Comparison of ENCODE assay signal across 23 cellular contexts in the genomic region with DNA sequence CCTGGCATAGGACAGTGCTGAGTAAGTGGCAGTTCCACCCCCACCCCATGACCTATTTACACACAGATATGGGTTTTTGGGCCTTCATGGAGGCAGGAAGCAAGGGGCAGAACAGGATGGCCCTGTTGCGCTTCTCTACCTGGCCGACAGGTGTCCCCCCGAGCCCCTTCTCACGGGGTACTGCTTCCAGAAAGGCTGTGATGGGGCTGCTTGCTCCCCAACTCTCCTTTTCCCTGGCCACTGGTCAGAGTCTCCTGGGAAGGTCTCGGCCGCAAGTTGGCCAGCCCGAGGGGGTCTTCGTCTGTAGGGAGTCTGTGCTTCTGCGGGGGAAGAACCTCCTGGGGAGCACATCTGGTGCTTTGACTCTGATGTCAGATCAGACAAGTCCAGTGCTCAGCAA.
DNase-seq lines count a peak whose midpoint lies in the region; ATAC-seq, FAIRE-seq and TF ChIP-seq lines count a peak whose summit lies in the region.
"Had no signal": no experiment of that assay in that cellular context is flagged by ENCODE, and none has a peak within 500 bp of the region (broad histone marks: within the 10 kb centered on the region; RNA-seq: fewer than 3 reads in every experiment).

No MANE protein-coding gene starts in this region.

- H3K4me1 ChIP-seq in GM12878 (ENCODE audit: control insufficient read depth, insufficient read depth, low read length) = peaks cover 10% of the 10 kb centered on the region
- no peaks in the 10 kb centered on the region for H3K4me1 ChIP-seq in CD4-positive, alpha-beta memory T cell (ENCODE audit: insufficient read depth, low read length)
- H3K4me1 ChIP-seq: upper lobe of right lung had no signal

- BruUV-seq in GM12878 (replicated peaks; lab: Mats Ljungman, UMichigan) = no TSS peak

- peak; percentile 16 to 46 (median 29); a peak in 5 of 6 replicates for TF ChIP-seq CTCF in GM12878 (IDR thresholded peaks at IDR 0.05 in 2 of 3, conservative IDR thresholded peaks at IDR 0.05 in 1 of 3; ENCODE audit: control insufficient read depth in 2 of 3, extremely low read depth in 1 of 3, insufficient read depth in 1 of 3, low read depth in 3 of 3, low read length in 3 of 3)

- WGBS in GM12878 (ENCODE audit: insufficient coverage, insufficient replicate concordance, low lambda C conversion rate, missing lambda C conversion rate) = 71% methylated on average over 9 of the region's 9 CpGs

- H3K27ac Mint-ChIP-seq in naive B cell = peak overlapping the region in 5 of 6 donors; percentile 22 to 91 (median 82)
- H3K27ac Mint-ChIP-seq in CD4-positive, alpha-beta memory T cell = no peak overlapping the region
- no peak overlapping the region for H3K27ac Mint-ChIP-seq in stimulated activated naive B cell treated with anti-CD40 and anti-IgM and Interleukin-4, amounts not matched to agents 10 μg/mL and 1 μg/mL and 100 μg/mL, for 72 hours
- H3K27ac Mint-ChIP-seq: activated CD4-positive, alpha-beta T cell treated with anti-CD3 and anti-CD28 coated beads, Interleukin-2, amount 10 ng/mL, durations not matched to agents 24 days and 14 days; nephron progenitor cell had no signal

- H3K27me3 ChIP-seq in GM12878 (replicated peaks in 1 of 2; ENCODE audit: control insufficient read depth in 2 of 2, insufficient read depth in 2 of 2, low read length in 1 of 2) = no peaks in the 10 kb centered on the region; a peak in 1 of 4 replicates
- no peaks in the 10 kb centered on the region for H3K27me3 ChIP-seq in CD4-positive, alpha-beta memory T cell (ENCODE audit: insufficient read depth, low read length)
- H3K27me3 ChIP-seq: upper lobe of right lung had no signal

- H3K27ac ChIP-seq in GM12878 (ENCODE audit: control insufficient read depth, insufficient read depth) = no peak overlapping the region
- no peak overlapping the region for H3K27ac ChIP-seq in CD4-positive, alpha-beta memory T cell (ENCODE audit: low read depth, low read length)
- H3K27ac ChIP-seq: upper lobe of right lung had no signal

- RAD21 ChIA-PET in GM12878 (lab: Charles Lee; ENCODE audit: unreplicated experiment) = no interaction called here

- H3K4me1 Mint-ChIP-seq in naive B cell = peaks cover 63 to 75% (median 72%) of the 10 kb centered on the region in 3 donors
- H3K4me1 Mint-ChIP-seq in CD4-positive, alpha-beta memory T cell = no peaks in the 10 kb centered on the region
- peaks cover 52 to 62% of the 10 kb centered on the region in 2 donors for H3K4me1 Mint-ChIP-seq in stimulated activated naive B cell treated with anti-CD40 and anti-IgM and Interleukin-4, amounts not matched to agents 10 μg/mL and 1 μg/mL and 100 μg/mL, for 72 hours
- H3K4me1 Mint-ChIP-seq: activated CD4-positive, alpha-beta T cell treated with anti-CD3 and anti-CD28 coated beads, Interleukin-2, amount 10 ng/mL, durations not matched to agents 24 days and 14 days had no signal

- peak overlapping the region in 2 of 8 donors; percentile 35 to 66 for H3K4me3 Mint-ChIP-seq in naive B cell
- no peak overlapping the region for H3K4me3 Mint-ChIP-seq in CD4-positive, alpha-beta memory T cell
- no peak overlapping the region for H3K4me3 Mint-ChIP-seq in stimulated activated naive B cell treated with anti-CD40 and anti-IgM and Interleukin-4, amounts not matched to agents 10 μg/mL and 1 μg/mL and 100 μg/mL, for 72 hours
- H3K4me3 Mint-ChIP-seq: activated CD4-positive, alpha-beta T cell treated with anti-CD3 and anti-CD28 coated beads, Interleukin-2, amount 10 ng/mL, durations not matched to agents 24 days and 14 days; nephron progenitor cell had no signal

- no peak for FAIRE-seq in GM12878 (lab: Jason Lieb, UNC)
- FAIRE-seq: HTR-8/SVneo, kidney, RCC 7860 had no signal

- no peaks in the 10 kb centered on the region for H3K9me3 ChIP-seq in GM12878 (replicated peaks; ENCODE audit: control insufficient read depth, insufficient read depth, low read length)
- no peaks in the 10 kb centered on the region for H3K9me3 ChIP-seq in CD4-positive, alpha-beta memory T cell (ENCODE audit: control insufficient read depth in 1 of 2, low read length in 2 of 2)
- H3K9me3 ChIP-seq: upper lobe of right lung had no signal

- no peak overlapping the region for H3K9ac ChIP-seq in GM12878 (ENCODE audit: control insufficient read depth, insufficient read depth, low read length)

- intact Hi-C loops in GM12878 (cut with micrococcal nuclease; ENCODE audit: unreplicated experiment) = no loop called here
- intact Hi-C loops in CD4-positive, alpha-beta memory T cell (cut with micrococcal nuclease) = no loop called here

- SMC1A ChIA-PET in GM12878 (lab: Charles Lee; ENCODE audit: uncharacterized antibody, unreplicated experiment) = no interaction called here

- H3K4me2 ChIP-seq in GM12878 (ENCODE audit: control insufficient read depth, insufficient read depth) = no peak overlapping the region

- CTCF ChIA-PET in GM12878 (lab: Yijun Ruan, JAX) = no interaction called here
- CTCF ChIA-PET in CD4-positive, alpha-beta memory T cell (lab: Charles Lee; ENCODE audit: partially characterized antibody) = no interaction called here

- H2AFZ ChIP-seq in GM12878 (ENCODE audit: control insufficient read depth, low read depth, low read length) = no peak overlapping the region

- POLR2A ChIA-PET in GM12878 (lab: Charles Lee) = no interaction called here
- POLR2A ChIA-PET in CD4-positive, alpha-beta memory T cell (lab: Charles Lee; ENCODE audit: partially characterized antibody) = no interaction called here

- TF ChIP-seq EP300 in GM12878 (IDR thresholded peaks at IDR 0.05; ENCODE audit: borderline replicate concordance in 1 of 2, control insufficient read depth in 1 of 2, low read depth in 2 of 2, low read length in 2 of 2) = no peak

- peak; percentile 56 for DNase-seq in DMS53 (lab: John Stamatoyannopoulos, UW)
- DNase-seq in HT-29 (ENCODE audit: low spot score) = peak; percentile 68
- no peak for DNase-seq in GM12878 (ENCODE audit: low read depth, low spot score)
- DNase-seq in naive B cell = no peak
- no peak for DNase-seq in epidermal melanocyte (ENCODE audit: insufficient read length, low spot score)
- no peak for DNase-seq in CD4-positive, alpha-beta memory T cell
- DNase-seq in stimulated activated naive B cell treated with anti-CD40 and anti-IgM and Interleukin-4, amounts not matched to agents 10 μg/mL and 1 μg/mL and 100 μg/mL, for 72 hours = no peak
- DNase-seq: activated CD4-positive, alpha-beta T cell treated with anti-CD3 and anti-CD28 coated beads, Interleukin-2, amount 10 ng/mL, durations not matched to agents 24 days and 14 days; activated CD8-positive, alpha-beta memory T cell treated with anti-CD3 and anti-CD28 coated beads, Interleukin-2, amount 50 U/mL, for 4 hours; activated effector memory CD4-positive, alpha-beta T cell treated with anti-CD3 and anti-CD28 coated beads, Interleukin-2, amount 50 U/mL, for 16 hours; central memory CD4-positive, alpha-beta T cell; effector CD8-positive, alpha-beta T cell; kidney; MV-4-11; NCI-H2081; nephron progenitor cell; stimulated activated CD4-positive, alpha-beta T cell treated with anti-CD3 and anti-CD28 coated beads, Interleukin-12 subunit alpha, Interleukin-12 subunit beta, amount 100 ng/mL, for 4 hours; stimulated activated naive CD4-positive, alpha-beta T cell; upper lobe of right lung had no signal

- H4K20me1 ChIP-seq in GM12878 (ENCODE audit: control insufficient read depth, insufficient read depth) = no peaks in the 10 kb centered on the region

- no peaks in the 10 kb centered on the region for H3K27me3 Mint-ChIP-seq in naive B cell
- no peaks in the 10 kb centered on the region for H3K27me3 Mint-ChIP-seq in CD4-positive, alpha-beta memory T cell
- no peaks in the 10 kb centered on the region for H3K27me3 Mint-ChIP-seq in stimulated activated naive B cell treated with anti-CD40 and anti-IgM and Interleukin-4, amounts not matched to agents 10 μg/mL and 1 μg/mL and 100 μg/mL, for 72 hours
- H3K27me3 Mint-ChIP-seq: activated CD4-positive, alpha-beta T cell treated with anti-CD3 and anti-CD28 coated beads, Interleukin-2, amount 10 ng/mL, durations not matched to agents 24 days and 14 days; memory B cell had no signal

- in situ Hi-C loops in GM12878 (cut with MboI) = no loop called here

- peaks cover 0 to 7% of the 10 kb centered on the region in 2 donors for H3K36me3 Mint-ChIP-seq in naive B cell
- H3K36me3 Mint-ChIP-seq in CD4-positive, alpha-beta memory T cell = no peaks in the 10 kb centered on the region
- H3K36me3 Mint-ChIP-seq in stimulated activated naive B cell treated with anti-CD40 and anti-IgM and Interleukin-4, amounts not matched to agents 10 μg/mL and 1 μg/mL and 100 μg/mL, for 72 hours = no peaks in the 10 kb centered on the region

- no peak overlapping the region for H3K4me3 ChIP-seq in GM12878
- no peak overlapping the region for H3K4me3 ChIP-seq in CD4-positive, alpha-beta memory T cell (ENCODE audit: low read length in 2 of 2)
- H3K4me3 ChIP-seq: upper lobe of right lung had no signal

- TF ChIP-seq POLR2A in GM12878 (IDR thresholded peaks at IDR 0.05; ENCODE audit: low read depth, low read length) = no peak

- no peaks in the 10 kb centered on the region for H3K36me3 ChIP-seq in GM12878 (ENCODE audit: control insufficient read depth in 2 of 2, insufficient read depth in 2 of 2, low read length in 1 of 2)
- no peaks in the 10 kb centered on the region for H3K36me3 ChIP-seq in CD4-positive, alpha-beta memory T cell (ENCODE audit: insufficient read depth, low read length)
- H3K36me3 ChIP-seq: upper lobe of right lung had no signal

- no peak for TF ChIP-seq RAD21 in GM12878 (IDR thresholded peaks at IDR 0.05; ENCODE audit: insufficient read depth, low read depth, low read length)

- ATAC-seq in GM12878 = peak; percentile 66
- no peak for ATAC-seq in naive B cell (ENCODE audit: low read depth in 2 of 2)
- no peak for ATAC-seq in GM21737 (IDR thresholded peaks at IDR 0.05; ENCODE audit: unreplicated experiment)
- no peak for ATAC-seq in stimulated activated naive B cell treated with anti-CD40 and anti-IgM and Interleukin-4, amounts not matched to agents 10 μg/mL and 1 μg/mL and 100 μg/mL, for 72 hours (replicated peaks)

- H3K9me3 Mint-ChIP-seq in naive B cell = peaks cover 0 to 5% (median 0%) of the 10 kb centered on the region in 7 donors
- no peaks in the 10 kb centered on the region for H3K9me3 Mint-ChIP-seq in CD4-positive, alpha-beta memory T cell
- H3K9me3 Mint-ChIP-seq in stimulated activated naive B cell treated with anti-CD40 and anti-IgM and Interleukin-4, amounts not matched to agents 10 μg/mL and 1 μg/mL and 100 μg/mL, for 72 hours = no peaks in the 10 kb centered on the region
- H3K9me3 Mint-ChIP-seq: activated CD4-positive, alpha-beta T cell treated with anti-CD3 and anti-CD28 coated beads, Interleukin-2, amount 10 ng/mL, durations not matched to agents 24 days and 14 days; memory B cell; nephron progenitor cell had no signal

- no peaks in the 10 kb centered on the region for H3K79me2 ChIP-seq in GM12878 (ENCODE audit: control insufficient read depth, insufficient read depth, low read length)

Comparison
In these comparisons a context has a peak if more than half of its experiments do, and no peak if none do; other contexts are left out.
1. DNase-seq: peak in DMS53 (single experiment) and HT-29 (single experiment); none in GM12878 (single experiment), naive B cell (single experiment), epidermal melanocyte (single experiment), CD4-positive, alpha-beta memory T cell (0 of 5) and stimulated activated naive B cell treated with anti-CD40 and anti-IgM and Interleukin-4, amounts not matched to agents 10 μg/mL and 1 μg/mL and 100 μg/mL, for 72 hours (single experiment).
2. H3K27ac Mint-ChIP-seq: peak in naive B cell (5 of 6); none in CD4-positive, alpha-beta memory T cell (0 of 7) and stimulated activated naive B cell treated with anti-CD40 and anti-IgM and Interleukin-4, amounts not matched to agents 10 μg/mL and 1 μg/mL and 100 μg/mL, for 72 hours (single experiment).